Comparison of ENCODE assay signal across 10 cellular contexts in genomic region chr18:74281639-74282358, GRCh38. TPM values are rescaled to one million over a fixed set of nuclear protein-coding genes. Genes with fewer than 3 reads are reported as not detected.
DNase-seq lines count a peak whose midpoint lies in the region; ATAC-seq, FAIRE-seq and TF ChIP-seq lines count a peak whose summit lies in the region.
"Had no signal": no experiment of that assay in that cellular context is flagged by ENCODE, and none has a peak within 500 bp of the region (broad histone marks: within the 10 kb centered on the region; RNA-seq: fewer than 3 reads in every experiment).

No MANE protein-coding gene starts in this region.

- no peak for TF ChIP-seq CTCF in H9 (conservative IDR thresholded peaks at IDR 0.05)

- no peak overlapping the region for H2BK12ac ChIP-seq in H9 (ENCODE audit: insufficient read length, low read depth, low read length)

- no peak overlapping the region for H3K9ac ChIP-seq in H9 (ENCODE audit: extremely low read depth, insufficient read length, low read length)

- no peak overlapping the region for H3K23ac ChIP-seq in H9 (ENCODE audit: insufficient read length, low read depth, low read length)

- no peaks in the 10 kb centered on the region for H3K27me3 ChIP-seq in H9 (ENCODE audit: insufficient read depth, low read length)
- no peaks in the 10 kb centered on the region for H3K27me3 ChIP-seq in small intestine (ENCODE audit: control insufficient read depth in 2 of 2, insufficient read depth in 2 of 2, low read length in 2 of 2)

- H2AK5ac ChIP-seq in H9 (ENCODE audit: insufficient read length, low read length) = no peak overlapping the region

- no peak overlapping the region for H3K18ac ChIP-seq in H9 (ENCODE audit: insufficient read length, low read depth, low read length)

- peak overlapping the region; percentile 84 for H3K27ac ChIP-seq in H9 (ENCODE audit: insufficient read length, low read depth, low read length)
- peak overlapping the region; percentile 39 to 69 for H3K27ac ChIP-seq in small intestine (ENCODE audit: low read depth in 1 of 2, low read length in 1 of 2)

- no peak overlapping the region for H2BK20ac ChIP-seq in H9 (ENCODE audit: low read depth, low read length, poor library complexity, severe bottlenecking)

- H3K9me3 Mint-ChIP-seq in H9 = no peaks in the 10 kb centered on the region
- no peaks in the 10 kb centered on the region for H3K9me3 Mint-ChIP-seq in activated CD8-positive, alpha-beta T cell treated with anti-CD3 and anti-CD28 coated beads, Interleukin-2, amount 10 ng/mL, durations not matched to agents 7 days and 5 days (ENCODE audit: insufficient read depth)
- H3K9me3 Mint-ChIP-seq: mesothelial cell of epicardium had no signal

- no peaks in the 10 kb centered on the region for H3K23me2 ChIP-seq in H9 (ENCODE audit: insufficient read length, low read depth, low read length, poor library complexity, severe bottlenecking)

- H3K36me3 Mint-ChIP-seq in H9 (ENCODE audit: insufficient read depth in 1 of 3, low read depth in 3 of 3) = peaks cover 9 to 19% (median 16%) of the 10 kb centered on the region in 3 experiments
- H3K36me3 Mint-ChIP-seq in activated CD8-positive, alpha-beta T cell treated with anti-CD3 and anti-CD28 coated beads, Interleukin-2, amount 10 ng/mL, durations not matched to agents 7 days and 5 days (ENCODE audit: low read depth) = no peaks in the 10 kb centered on the region
- H3K36me3 Mint-ChIP-seq: mesothelial cell of epicardium had no signal

- no peak for DNase-seq in H9
- DNase-seq in activated CD8-positive, alpha-beta T cell treated with anti-CD3 and anti-CD28 coated beads, Interleukin-2, amount 10 ng/mL, durations not matched to agents 7 days and 5 days = no peak
- no peak for DNase-seq in small intestine
- no peak for DNase-seq in activated CD4-positive, CD25-positive, alpha-beta regulatory T cell treated with anti-CD3 and anti-CD28 coated beads, Interleukin-2, amount 50 U/mL, for 72 hours
- DNase-seq in RKO (ENCODE audit: low spot score) = no peak
- DNase-seq in H54 (ENCODE audit: insufficient read length, low spot score) = no peak
- DNase-seq: cortex of kidney had no signal

- WGBS in H9 (ENCODE audit: extremely low coverage, insufficient read length, low lambda C conversion rate) = no CpG with 5 or more reads among the region's 5 CpGs
- WGBS in small intestine, 3 donors = 8 to 50% (median 36%) methylated on average over 5 of the region's 5 CpGs

- peaks cover 59 to 60% of the 10 kb centered on the region in 2 experiments for H3K4me1 Mint-ChIP-seq in H9
- peaks cover 22% of the 10 kb centered on the region for H3K4me1 Mint-ChIP-seq in activated CD8-positive, alpha-beta T cell treated with anti-CD3 and anti-CD28 coated beads, Interleukin-2, amount 10 ng/mL, durations not matched to agents 7 days and 5 days (ENCODE audit: low read depth)

- FAIRE-seq in small intestine (lab: Jason Lieb, UNC) (no peak), H54 (lab: Jason Lieb, UNC) (no peak)

- H3T11ph ChIP-seq in H9 (ENCODE audit: low read length) = no peak overlapping the region

- no peaks in the 10 kb centered on the region for H3K27me3 Mint-ChIP-seq in H9 (ENCODE audit: low read depth)
- H3K27me3 Mint-ChIP-seq in activated CD8-positive, alpha-beta T cell treated with anti-CD3 and anti-CD28 coated beads, Interleukin-2, amount 10 ng/mL, durations not matched to agents 7 days and 5 days (ENCODE audit: low read depth) = no peaks in the 10 kb centered on the region

- POLR2A ChIA-PET in activated CD8-positive, alpha-beta T cell treated with anti-CD3 and anti-CD28 coated beads, Interleukin-2, amount 10 ng/mL, durations not matched to agents 7 days and 5 days (lab: Charles Lee) = no interaction called here

- H3K79me2 ChIP-seq in H9 (ENCODE audit: insufficient read depth, low read length) = peaks cover 8% of the 10 kb centered on the region; the same call in 1 of the 2 replicates

- no peak overlapping the region for H3K56ac ChIP-seq in H9 (ENCODE audit: insufficient read length, low read depth, low read length)

- H2BK5ac ChIP-seq in H9 (ENCODE audit: insufficient read length, low read length) = no peak overlapping the region

- no peak overlapping the region for H2BK15ac ChIP-seq in H9 (ENCODE audit: low read depth, low read length)

- ATAC-seq in activated CD8-positive, alpha-beta T cell treated with anti-CD3 and anti-CD28 coated beads, Interleukin-2, amount 10 ng/mL, durations not matched to agents 7 days and 5 days = no peak
- no peak for ATAC-seq in GM21367 (IDR thresholded peaks at IDR 0.05; ENCODE audit: unreplicated experiment)

- peak overlapping the region; percentile 45 for H3K4me2 ChIP-seq in H9 (ENCODE audit: insufficient read depth, insufficient read length, low read length)

- no peak overlapping the region for H4K8ac ChIP-seq in H9 (replicated peaks; ENCODE audit: insufficient read length, low read depth, low read length)

- no peaks in the 10 kb centered on the region for H4K20me1 ChIP-seq in H9 (ENCODE audit: control insufficient read depth, insufficient read depth, insufficient read length)

- H4K5ac ChIP-seq in H9 (ENCODE audit: insufficient read length, low read depth, low read length) = no peak overlapping the region

- no peak for TF ChIP-seq POLR2A in H54 (IDR thresholded peaks at IDR 0.05; ENCODE audit: low read depth, low read length)

- H3K79me1 ChIP-seq in H9 (ENCODE audit: insufficient read depth, low read depth, low read length, poor library complexity, severe bottlenecking) = peaks cover 6% of the 10 kb centered on the region

- H2AFZ ChIP-seq in H9 (ENCODE audit: low read length) = no peak overlapping the region

- H3K9me3 ChIP-seq in H9 (ENCODE audit: control insufficient read depth, low read depth, low read length) = no peaks in the 10 kb centered on the region
- no peaks in the 10 kb centered on the region for H3K9me3 ChIP-seq in iPS-18c (ENCODE audit: control insufficient read depth, insufficient read depth, low read length)
- H3K9me3 ChIP-seq in small intestine (ENCODE audit: control insufficient read depth, low read depth) = no peaks in the 10 kb centered on the region

- CTCF ChIA-PET in activated CD8-positive, alpha-beta T cell treated with anti-CD3 and anti-CD28 coated beads, Interleukin-2, amount 10 ng/mL, durations not matched to agents 7 days and 5 days (lab: Charles Lee) = no interaction called here

- no peak overlapping the region for H4K91ac ChIP-seq in H9 (ENCODE audit: insufficient read length, low read depth, low read length)

- H3K4me3 Mint-ChIP-seq in H9 = peak overlapping the region; percentile 26 to 64
- no peak overlapping the region for H3K4me3 Mint-ChIP-seq in activated CD8-positive, alpha-beta T cell treated with anti-CD3 and anti-CD28 coated beads, Interleukin-2, amount 10 ng/mL, durations not matched to agents 7 days and 5 days
- H3K4me3 Mint-ChIP-seq: mesothelial cell of epicardium had no signal

- H2BK120ac ChIP-seq in H9 (ENCODE audit: low read depth, low read length, poor library complexity, severe bottlenecking) = no peak overlapping the region

- H3K4me1 ChIP-seq in H9 (ENCODE audit: insufficient read depth, low read length) (peaks cover 29% of the 10 kb centered on the region), small intestine (ENCODE audit: control insufficient read depth in 2 of 2, insufficient read depth in 1 of 2, low read depth in 1 of 2, low read length in 1 of 2) (peaks cover 13 to 17% of the 10 kb centered on the region in 2 donors)

- no peak overlapping the region for H3K4ac ChIP-seq in H9 (ENCODE audit: low read depth, low read length)

- peak overlapping the region; percentile 93 to 94 (median 94) for H3K27ac Mint-ChIP-seq in H9
- H3K27ac Mint-ChIP-seq in activated CD8-positive, alpha-beta T cell treated with anti-CD3 and anti-CD28 coated beads, Interleukin-2, amount 10 ng/mL, durations not matched to agents 7 days and 5 days = peak overlapping the region; percentile 45
- H3K27ac Mint-ChIP-seq: mesothelial cell of epicardium had no signal

- no peaks in the 10 kb centered on the region for H3K36me3 ChIP-seq in small intestine (ENCODE audit: control insufficient read depth in 2 of 2, insufficient read depth in 2 of 2, low read length in 2 of 2)

- no peak overlapping the region for H3K14ac ChIP-seq in H9 (ENCODE audit: insufficient read depth, low read length)

- 0 out of 2 replicates have a peak overlapping the region, but pooled peaks have one; percentile 10 for H3K4me3 ChIP-seq in iPS-18c (ENCODE audit: insufficient read depth, low read depth, low read length)
- no peak overlapping the region for H3K4me3 ChIP-seq in small intestine (ENCODE audit: low read depth in 1 of 2, low read length in 2 of 2)

RNA-seq across cellular contexts. Expression of gene CYB5A, which starts 10.0 kb away (rescaled TPM):
- 87.9 and 93.2 TPM in 2 replicates for total RNA-seq in H9 (2021)
- total RNA-seq in activated CD8-positive, alpha-beta T cell treated with anti-CD3 and anti-CD28 coated beads, Interleukin-2, amount 10 ng/mL, durations not matched to agents 7 days and 5 days = 10 to 100 TPM; 28.7 to 31.3 TPM
- 1,000 to 10,000 TPM in 1 of 3 donors, 100 to 1,000 TPM in 2; 373 to 1,144 (median 757) TPM for polyA plus RNA-seq in small intestine

RNA-seq across cellular contexts. Expression of gene C18orf63, which starts 33.8 kb away (rescaled TPM):
- not detected in 2 replicates for total RNA-seq in H9 (2021)
- total RNA-seq in activated CD8-positive, alpha-beta T cell treated with anti-CD3 and anti-CD28 coated beads, Interleukin-2, amount 10 ng/mL, durations not matched to agents 7 days and 5 days = not detected
- polyA plus RNA-seq in small intestine = not detected
- total RNA-seq: mesothelial cell of epicardium had no signal
